In the genomic region with DNA sequence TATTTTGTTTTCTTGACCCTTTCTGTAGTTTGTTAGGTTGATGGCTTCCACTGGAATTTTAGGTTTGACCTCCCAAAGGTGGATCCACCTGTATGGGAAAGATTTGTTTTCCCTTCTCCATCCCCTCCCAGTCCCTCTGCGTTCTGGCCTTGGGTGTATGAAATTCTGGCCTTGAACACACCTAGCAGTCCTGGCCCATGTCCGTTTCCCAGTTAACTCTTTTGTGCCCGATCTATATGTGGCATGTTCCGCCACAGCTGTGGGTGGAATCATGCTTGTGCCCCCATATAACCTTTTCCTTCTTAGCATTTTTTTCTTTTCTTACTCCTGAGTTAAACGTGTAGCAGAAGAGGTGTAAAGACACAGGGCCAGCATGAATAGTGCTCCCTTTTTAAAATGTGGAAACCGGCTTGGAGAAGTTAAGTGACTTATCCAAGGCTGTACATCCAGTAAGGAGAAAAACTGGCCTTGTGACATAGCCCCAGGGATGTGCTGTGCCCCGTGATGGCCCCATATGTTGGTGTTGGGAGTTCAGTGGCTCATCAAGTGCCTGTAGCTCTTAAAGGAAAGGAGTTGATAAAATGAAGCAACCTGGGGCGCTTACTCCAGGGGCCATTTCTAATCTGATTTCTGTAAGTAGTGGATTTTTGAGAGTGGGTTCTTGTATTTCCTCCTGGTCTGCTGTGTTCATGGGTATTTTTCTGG, we compare ENCODE assay signal across 1 cellular context.
A peak's percentile ranks its signal among the peaks of the same experiment; 100 is the strongest.
TF ChIP-seq lines count a peak whose summit lies in the region.

No MANE protein-coding gene starts in this region.

TF ChIP-seq in HepG2, 621 proteins besides CTCF, POLR2A, EP300 and RAD21 (continued from another document and continues in another):
- TF ChIP-seq, protein P1, sequence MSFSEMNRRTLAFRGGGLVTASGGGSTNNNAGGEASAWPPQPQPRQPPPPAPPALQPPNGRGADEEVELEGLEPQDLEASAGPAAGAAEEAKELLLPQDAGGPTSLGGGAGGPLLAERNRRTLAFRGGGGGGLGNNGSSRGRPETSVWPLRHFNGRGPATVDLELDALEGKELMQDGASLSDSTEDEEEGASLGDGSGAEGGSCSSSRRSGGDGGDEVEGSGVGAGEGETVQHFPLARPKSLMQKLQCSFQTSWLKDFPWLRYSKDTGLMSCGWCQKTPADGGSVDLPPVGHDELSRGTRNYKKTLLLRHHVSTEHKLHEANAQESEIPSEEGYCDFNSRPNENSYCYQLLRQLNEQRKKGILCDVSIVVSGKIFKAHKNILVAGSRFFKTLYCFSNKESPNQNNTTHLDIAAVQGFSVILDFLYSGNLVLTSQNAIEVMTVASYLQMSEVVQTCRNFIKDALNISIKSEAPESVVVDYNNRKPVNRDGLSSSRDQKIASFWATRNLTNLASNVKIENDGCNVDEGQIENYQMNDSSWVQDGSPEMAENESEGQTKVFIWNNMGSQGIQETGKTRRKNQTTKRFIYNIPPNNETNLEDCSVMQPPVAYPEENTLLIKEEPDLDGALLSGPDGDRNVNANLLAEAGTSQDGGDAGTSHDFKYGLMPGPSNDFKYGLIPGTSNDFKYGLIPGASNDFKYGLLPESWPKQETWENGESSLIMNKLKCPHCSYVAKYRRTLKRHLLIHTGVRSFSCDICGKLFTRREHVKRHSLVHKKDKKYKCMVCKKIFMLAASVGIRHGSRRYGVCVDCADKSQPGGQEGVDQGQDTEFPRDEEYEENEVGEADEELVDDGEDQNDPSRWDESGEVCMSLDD (CRISPR knock-in tag; IDR thresholded peaks at IDR 0.05; ENCODE audit: borderline replicate concordance) = no peak
- TF ChIP-seq ZNF747 (CRISPR knock-in tag; IDR thresholded peaks at IDR 0.05; ENCODE audit: borderline replicate concordance) (no peak), SAP130 (CRISPR knock-in tag; IDR thresholded peaks at IDR 0.05; ENCODE audit: low read depth) (peak; percentile 70), MTA3 (CRISPR knock-in tag; IDR thresholded peaks at IDR 0.05) (no peak), KDM2A (CRISPR knock-in tag; IDR thresholded peaks at IDR 0.05; ENCODE audit: borderline replicate concordance, low read depth) (no peak), KLF9 (CRISPR knock-in tag; IDR thresholded peaks at IDR 0.05; ENCODE audit: low read depth) (no peak), ZEB1 (IDR thresholded peaks at IDR 0.05; ENCODE audit: insufficient replicate concordance, low read depth) (peak; percentile 69), ZNF552 (CRISPR knock-in tag; IDR thresholded peaks at IDR 0.05; ENCODE audit: borderline replicate concordance) (no peak), SKI (IDR thresholded peaks at IDR 0.05; ENCODE audit: partially characterized antibody) (no peak), ZNF562 (CRISPR knock-in tag; IDR thresholded peaks at IDR 0.05; ENCODE audit: borderline replicate concordance) (no peak), RBM22 (optimal IDR thresholded peaks at IDR 0.05; ENCODE audit: low read length) (peak; percentile 97), GTF3A (CRISPR knock-in tag; conservative IDR thresholded peaks at IDR 0.05) (no peak), NBN (conservative IDR thresholded peaks at IDR 0.05) (no peak), MTA1 (CRISPR knock-in tag; IDR thresholded peaks at IDR 0.05; ENCODE audit: borderline replicate concordance) (no peak), ZFP37 (CRISPR knock-in tag; IDR thresholded peaks at IDR 0.05; ENCODE audit: borderline replicate concordance) (no peak), KLF16 (CRISPR knock-in tag; IDR thresholded peaks at IDR 0.05) (no peak), REL (CRISPR knock-in tag; conservative IDR thresholded peaks at IDR 0.05) (no peak), ZKSCAN5 (CRISPR knock-in tag; IDR thresholded peaks at IDR 0.05) (no peak), THYN1 (CRISPR knock-in tag; IDR thresholded peaks at IDR 0.05; ENCODE audit: borderline replicate concordance, low read depth) (no peak), ZNF44 (CRISPR knock-in tag; IDR thresholded peaks at IDR 0.05) (no peak), FOXK1 (CRISPR knock-in tag; IDR thresholded peaks at IDR 0.05; ENCODE audit: borderline replicate concordance, low read depth) (0 out of 2 replicates have a peak, but pooled peaks have one; percentile 18), TAF15 (IDR thresholded peaks at IDR 0.05; ENCODE audit: low read depth, low read length, poor library complexity, severe bottlenecking) (no peak), ZNF33A (CRISPR knock-in tag; IDR thresholded peaks at IDR 0.05; ENCODE audit: borderline replicate concordance) (no peak), ATAD3A (CRISPR knock-in tag; IDR thresholded peaks at IDR 0.05) (no peak), ZNF644 (CRISPR knock-in tag; IDR thresholded peaks at IDR 0.05; ENCODE audit: low read depth) (0 out of 2 replicates have a peak, but pooled peaks have one; percentile 17), ZSCAN31 (CRISPR knock-in tag; IDR thresholded peaks at IDR 0.05; ENCODE audit: low read depth) (no peak), EED (CRISPR knock-in tag; IDR thresholded peaks at IDR 0.05) (no peak), SMAD1 (CRISPR knock-in tag; IDR thresholded peaks at IDR 0.05; ENCODE audit: borderline replicate concordance, low read depth) (no peak), ZNF234 (CRISPR knock-in tag; conservative IDR thresholded peaks at IDR 0.05) (no peak), BHLHE40 (IDR thresholded peaks at IDR 0.05; ENCODE audit: low read length) (no peak), ZNF75D (CRISPR knock-in tag; IDR thresholded peaks at IDR 0.05; ENCODE audit: borderline replicate concordance) (no peak), CBX2 (IDR thresholded peaks at IDR 0.05; ENCODE audit: low read depth, low read length) (no peak), CBX2 (CRISPR knock-in tag; IDR thresholded peaks at IDR 0.05; ENCODE audit: low read depth) (no peak), HES4 (CRISPR knock-in tag; IDR thresholded peaks at IDR 0.05; ENCODE audit: borderline replicate concordance) (no peak), NFIB (CRISPR knock-in tag; IDR thresholded peaks at IDR 0.05; ENCODE audit: borderline replicate concordance) (no peak), ZNF136 (CRISPR knock-in tag; IDR thresholded peaks at IDR 0.05; ENCODE audit: low read depth) (no peak)
- TF ChIP-seq, protein P2, sequence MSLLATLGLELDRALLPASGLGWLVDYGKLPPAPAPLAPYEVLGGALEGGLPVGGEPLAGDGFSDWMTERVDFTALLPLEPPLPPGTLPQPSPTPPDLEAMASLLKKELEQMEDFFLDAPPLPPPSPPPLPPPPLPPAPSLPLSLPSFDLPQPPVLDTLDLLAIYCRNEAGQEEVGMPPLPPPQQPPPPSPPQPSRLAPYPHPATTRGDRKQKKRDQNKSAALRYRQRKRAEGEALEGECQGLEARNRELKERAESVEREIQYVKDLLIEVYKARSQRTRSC (CRISPR knock-in tag; IDR thresholded peaks at IDR 0.05; ENCODE audit: low read depth) = no peak
- TF ChIP-seq, protein P3, sequence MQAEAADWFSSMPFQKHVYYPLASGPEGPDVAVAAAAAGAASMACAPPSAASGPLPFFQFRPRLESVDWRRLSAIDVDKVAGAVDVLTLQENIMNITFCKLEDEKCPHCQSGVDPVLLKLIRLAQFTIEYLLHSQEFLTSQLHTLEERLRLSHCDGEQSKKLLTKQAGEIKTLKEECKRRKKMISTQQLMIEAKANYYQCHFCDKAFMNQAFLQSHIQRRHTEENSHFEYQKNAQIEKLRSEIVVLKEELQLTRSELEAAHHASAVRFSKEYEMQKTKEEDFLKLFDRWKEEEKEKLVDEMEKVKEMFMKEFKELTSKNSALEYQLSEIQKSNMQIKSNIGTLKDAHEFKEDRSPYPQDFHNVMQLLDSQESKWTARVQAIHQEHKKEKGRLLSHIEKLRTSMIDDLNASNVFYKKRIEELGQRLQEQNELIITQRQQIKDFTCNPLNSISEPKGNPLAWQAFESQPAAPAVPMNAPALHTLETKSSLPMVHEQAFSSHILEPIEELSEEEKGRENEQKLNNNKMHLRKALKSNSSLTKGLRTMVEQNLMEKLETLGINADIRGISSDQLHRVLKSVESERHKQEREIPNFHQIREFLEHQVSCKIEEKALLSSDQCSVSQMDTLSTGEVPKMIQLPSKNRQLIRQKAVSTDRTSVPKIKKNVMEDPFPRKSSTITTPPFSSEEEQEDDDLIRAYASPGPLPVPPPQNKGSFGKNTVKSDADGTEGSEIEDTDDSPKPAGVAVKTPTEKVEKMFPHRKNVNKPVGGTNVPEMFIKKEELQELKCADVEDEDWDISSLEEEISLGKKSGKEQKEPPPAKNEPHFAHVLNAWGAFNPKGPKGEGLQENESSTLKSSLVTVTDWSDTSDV (CRISPR knock-in tag; IDR thresholded peaks at IDR 0.05) = no peak
- TF ChIP-seq, protein P4, sequence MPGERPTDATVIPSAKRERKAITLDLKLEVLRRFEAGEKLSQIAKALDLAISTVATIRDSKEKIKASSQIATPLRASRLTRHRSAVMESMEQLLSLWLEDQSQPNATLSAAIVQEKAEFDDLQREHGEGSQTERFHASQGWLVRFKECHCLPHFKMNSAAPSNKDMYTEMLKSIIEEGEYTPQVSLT (CRISPR knock-in tag; IDR thresholded peaks at IDR 0.05; ENCODE audit: borderline replicate concordance, low read depth) = no peak
- TF ChIP-seq, protein P5, sequence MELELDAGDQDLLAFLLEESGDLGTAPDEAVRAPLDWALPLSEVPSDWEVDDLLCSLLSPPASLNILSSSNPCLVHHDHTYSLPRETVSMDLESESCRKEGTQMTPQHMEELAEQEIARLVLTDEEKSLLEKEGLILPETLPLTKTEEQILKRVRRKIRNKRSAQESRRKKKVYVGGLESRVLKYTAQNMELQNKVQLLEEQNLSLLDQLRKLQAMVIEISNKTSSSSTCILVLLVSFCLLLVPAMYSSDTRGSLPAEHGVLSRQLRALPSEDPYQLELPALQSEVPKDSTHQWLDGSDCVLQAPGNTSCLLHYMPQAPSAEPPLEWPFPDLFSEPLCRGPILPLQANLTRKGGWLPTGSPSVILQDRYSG (CRISPR knock-in tag; IDR thresholded peaks at IDR 0.05) = no peak
- TF ChIP-seq, protein P6, sequence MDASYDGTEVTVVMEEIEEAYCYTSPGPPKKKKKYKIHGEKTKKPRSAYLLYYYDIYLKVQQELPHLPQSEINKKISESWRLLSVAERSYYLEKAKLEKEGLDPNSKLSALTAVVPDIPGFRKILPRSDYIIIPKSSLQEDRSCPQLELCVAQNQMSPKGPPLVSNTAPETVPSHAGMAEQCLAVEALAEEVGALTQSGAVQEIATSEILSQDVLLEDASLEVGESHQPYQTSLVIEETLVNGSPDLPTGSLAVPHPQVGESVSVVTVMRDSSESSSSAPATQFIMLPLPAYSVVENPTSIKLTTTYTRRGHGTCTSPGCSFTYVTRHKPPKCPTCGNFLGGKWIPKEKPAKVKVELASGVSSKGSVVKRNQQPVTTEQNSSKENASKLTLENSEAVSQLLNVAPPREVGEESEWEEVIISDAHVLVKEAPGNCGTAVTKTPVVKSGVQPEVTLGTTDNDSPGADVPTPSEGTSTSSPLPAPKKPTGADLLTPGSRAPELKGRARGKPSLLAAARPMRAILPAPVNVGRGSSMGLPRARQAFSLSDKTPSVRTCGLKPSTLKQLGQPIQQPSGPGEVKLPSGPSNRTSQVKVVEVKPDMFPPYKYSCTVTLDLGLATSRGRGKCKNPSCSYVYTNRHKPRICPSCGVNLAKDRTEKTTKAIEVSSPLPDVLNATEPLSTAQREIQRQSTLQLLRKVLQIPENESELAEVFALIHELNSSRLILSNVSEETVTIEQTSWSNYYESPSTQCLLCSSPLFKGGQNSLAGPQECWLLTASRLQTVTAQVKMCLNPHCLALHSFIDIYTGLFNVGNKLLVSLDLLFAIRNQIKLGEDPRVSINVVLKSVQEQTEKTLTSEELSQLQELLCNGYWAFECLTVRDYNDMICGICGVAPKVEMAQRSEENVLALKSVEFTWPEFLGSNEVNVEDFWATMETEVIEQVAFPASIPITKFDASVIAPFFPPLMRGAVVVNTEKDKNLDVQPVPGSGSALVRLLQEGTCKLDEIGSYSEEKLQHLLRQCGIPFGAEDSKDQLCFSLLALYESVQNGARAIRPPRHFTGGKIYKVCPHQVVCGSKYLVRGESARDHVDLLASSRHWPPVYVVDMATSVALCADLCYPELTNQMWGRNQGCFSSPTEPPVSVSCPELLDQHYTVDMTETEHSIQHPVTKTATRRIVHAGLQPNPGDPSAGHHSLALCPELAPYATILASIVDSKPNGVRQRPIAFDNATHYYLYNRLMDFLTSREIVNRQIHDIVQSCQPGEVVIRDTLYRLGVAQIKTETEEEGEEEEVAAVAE (CRISPR knock-in tag; IDR thresholded peaks at IDR 0.05; ENCODE audit: borderline replicate concordance) = no peak
- TF ChIP-seq, protein P7, sequence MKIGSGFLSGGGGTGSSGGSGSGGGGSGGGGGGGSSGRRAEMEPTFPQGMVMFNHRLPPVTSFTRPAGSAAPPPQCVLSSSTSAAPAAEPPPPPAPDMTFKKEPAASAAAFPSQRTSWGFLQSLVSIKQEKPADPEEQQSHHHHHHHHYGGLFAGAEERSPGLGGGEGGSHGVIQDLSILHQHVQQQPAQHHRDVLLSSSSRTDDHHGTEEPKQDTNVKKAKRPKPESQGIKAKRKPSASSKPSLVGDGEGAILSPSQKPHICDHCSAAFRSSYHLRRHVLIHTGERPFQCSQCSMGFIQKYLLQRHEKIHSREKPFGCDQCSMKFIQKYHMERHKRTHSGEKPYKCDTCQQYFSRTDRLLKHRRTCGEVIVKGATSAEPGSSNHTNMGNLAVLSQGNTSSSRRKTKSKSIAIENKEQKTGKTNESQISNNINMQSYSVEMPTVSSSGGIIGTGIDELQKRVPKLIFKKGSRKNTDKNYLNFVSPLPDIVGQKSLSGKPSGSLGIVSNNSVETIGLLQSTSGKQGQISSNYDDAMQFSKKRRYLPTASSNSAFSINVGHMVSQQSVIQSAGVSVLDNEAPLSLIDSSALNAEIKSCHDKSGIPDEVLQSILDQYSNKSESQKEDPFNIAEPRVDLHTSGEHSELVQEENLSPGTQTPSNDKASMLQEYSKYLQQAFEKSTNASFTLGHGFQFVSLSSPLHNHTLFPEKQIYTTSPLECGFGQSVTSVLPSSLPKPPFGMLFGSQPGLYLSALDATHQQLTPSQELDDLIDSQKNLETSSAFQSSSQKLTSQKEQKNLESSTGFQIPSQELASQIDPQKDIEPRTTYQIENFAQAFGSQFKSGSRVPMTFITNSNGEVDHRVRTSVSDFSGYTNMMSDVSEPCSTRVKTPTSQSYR (CRISPR knock-in tag; IDR thresholded peaks at IDR 0.05; ENCODE audit: borderline replicate concordance) = 0 out of 2 replicates have a peak, but pooled peaks have one; percentile 10
- TF ChIP-seq, protein P8, sequence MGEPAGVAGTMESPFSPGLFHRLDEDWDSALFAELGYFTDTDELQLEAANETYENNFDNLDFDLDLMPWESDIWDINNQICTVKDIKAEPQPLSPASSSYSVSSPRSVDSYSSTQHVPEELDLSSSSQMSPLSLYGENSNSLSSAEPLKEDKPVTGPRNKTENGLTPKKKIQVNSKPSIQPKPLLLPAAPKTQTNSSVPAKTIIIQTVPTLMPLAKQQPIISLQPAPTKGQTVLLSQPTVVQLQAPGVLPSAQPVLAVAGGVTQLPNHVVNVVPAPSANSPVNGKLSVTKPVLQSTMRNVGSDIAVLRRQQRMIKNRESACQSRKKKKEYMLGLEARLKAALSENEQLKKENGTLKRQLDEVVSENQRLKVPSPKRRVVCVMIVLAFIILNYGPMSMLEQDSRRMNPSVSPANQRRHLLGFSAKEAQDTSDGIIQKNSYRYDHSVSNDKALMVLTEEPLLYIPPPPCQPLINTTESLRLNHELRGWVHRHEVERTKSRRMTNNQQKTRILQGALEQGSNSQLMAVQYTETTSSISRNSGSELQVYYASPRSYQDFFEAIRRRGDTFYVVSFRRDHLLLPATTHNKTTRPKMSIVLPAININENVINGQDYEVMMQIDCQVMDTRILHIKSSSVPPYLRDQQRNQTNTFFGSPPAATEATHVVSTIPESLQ (CRISPR knock-in tag; conservative IDR thresholded peaks at IDR 0.05) = no peak
